16 cellular contexts compared by ENCODE assay signal in genomic region chr10:5779753-5780152, GRCh38.
"Had no signal": no experiment of that assay in that cellular context is flagged by ENCODE, and none has a peak within 500 bp of the region (broad histone marks: within the 10 kb centered on the region; RNA-seq: fewer than 3 reads in every experiment).

No MANE protein-coding gene starts in this region.

- H3K9me3 ChIP-seq: ascending aorta, esophagus muscularis mucosa, psoas muscle, right lobe of liver had no signal

- H3K4me1 ChIP-seq: right lobe of liver had no signal

- H3K4me3 ChIP-seq: ascending aorta, dorsolateral prefrontal cortex, esophagus muscularis mucosa, psoas muscle, right lobe of liver, spleen had no signal

- ATAC-seq: activated T-cell treated with anti-CD3 and anti-CD28 coated beads, Interleukin-2, amount 50 U/mL, for 72 hours; foreskin keratinocyte; psoas muscle had no signal

- H3K27ac ChIP-seq: ascending aorta, dorsolateral prefrontal cortex, esophagus muscularis mucosa, foreskin keratinocyte, psoas muscle, right lobe of liver had no signal

- DNase-seq: activated CD4-positive, alpha-beta memory T cell treated with anti-CD3 and anti-CD28 coated beads for 36 hours; activated CD4-positive, CD25-positive, alpha-beta regulatory T cell treated with anti-CD3 and anti-CD28 coated beads, Interleukin-2, amount 50 U/mL, for 72 hours; activated CD8-positive, alpha-beta memory T cell treated with anti-CD3 and anti-CD28 coated beads, Interleukin-2, amount 50 U/mL, for 4 hours; activated gamma-delta T cell treated with Interleukin-2 at 50 U/mL for 16 hours; activated naive CD8-positive, alpha-beta T cell treated with anti-CD3 and anti-CD28 coated beads, Interleukin-2, amount 10 ng/mL, durations not matched to agents 7 days and 5 days; activated T-cell treated with anti-CD3 and anti-CD28 coated beads, Interleukin-2, amount 50 U/mL, for 72 hours; dorsolateral prefrontal cortex; foreskin keratinocyte; nephron progenitor cell; psoas muscle; right lobe of liver; spleen; stimulated activated CD4-positive, alpha-beta T cell treated with anti-CD3 and anti-CD28 coated beads, Interleukin-1b, Interleukin-23, amount 100 ng/mL, for 48 hours; stimulated activated naive CD4-positive, alpha-beta T cell treated with Interleukin-2 at 50 U/mL for 16 hours had no signal

- H3K27me3 ChIP-seq: ascending aorta, dorsolateral prefrontal cortex, esophagus muscularis mucosa, foreskin keratinocyte, right lobe of liver, spleen had no signal
